14 cellular contexts compared by ENCODE assay signal in the genomic region with DNA sequence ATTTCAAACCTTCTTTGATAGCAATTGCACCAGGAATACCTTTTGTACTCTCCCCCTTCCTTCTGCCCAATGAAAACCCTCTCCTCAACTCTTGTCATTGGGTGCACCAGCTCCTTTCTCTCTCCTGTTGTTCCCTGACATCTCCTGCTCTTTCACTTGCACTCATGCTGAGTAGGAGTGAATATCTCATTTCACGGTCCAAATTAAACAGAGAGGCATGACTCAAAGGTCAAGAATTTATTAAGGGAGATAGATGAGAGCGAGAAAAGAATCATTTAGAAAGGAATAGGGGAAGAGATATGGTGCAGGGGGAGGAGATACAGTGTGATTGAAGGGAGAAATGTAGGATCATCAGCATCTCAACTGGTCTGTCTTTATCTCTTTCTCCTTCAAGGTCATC. TPM values are rescaled to one million over a fixed set of nuclear protein-coding genes. Genes with fewer than 3 reads are reported as not detected.
A peak's percentile ranks its signal among the peaks of the same experiment; 100 is the strongest.
DNase-seq lines count a peak whose midpoint lies in the region; ATAC-seq, FAIRE-seq and TF ChIP-seq lines count a peak whose summit lies in the region.
"Had no signal": no experiment of that assay in that cellular context is flagged by ENCODE, and none has a peak within 500 bp of the region (broad histone marks: within the 10 kb centered on the region; RNA-seq: fewer than 3 reads in every experiment).

No MANE protein-coding gene starts in this region.

- no peak for ATAC-seq in activated CD8-positive, alpha-beta T cell treated with anti-CD3 and anti-CD28 coated beads for 36 hours
- ATAC-seq in foreskin keratinocyte = peak; percentile 54
- no peak for ATAC-seq in stimulated activated naive B cell treated with anti-CD40 and anti-IgM and Interleukin-4, amounts not matched to agents 10 μg/mL and 1 μg/mL and 100 μg/mL, for 72 hours (replicated peaks)

- peaks cover 83% of the 10 kb centered on the region for H3K36me3 Mint-ChIP-seq in MCF 10A (ENCODE audit: insufficient read depth, unreplicated experiment)
- peaks cover 67% of the 10 kb centered on the region for H3K36me3 Mint-ChIP-seq in activated CD8-positive, alpha-beta T cell treated with anti-CD3 and anti-CD28 coated beads for 36 hours (ENCODE audit: low read depth)
- H3K36me3 Mint-ChIP-seq in stimulated activated naive B cell treated with anti-CD40 and anti-IgM and Interleukin-4, amounts not matched to agents 10 μg/mL and 1 μg/mL and 100 μg/mL, for 72 hours = peaks cover 77 to 87% of the 10 kb centered on the region in 2 donors
- peaks cover 83% of the 10 kb centered on the region for H3K36me3 Mint-ChIP-seq in nephron progenitor cell (ENCODE audit: low read depth)

- peak; percentile 25 for DNase-seq in MCF 10A (ENCODE audit: unreplicated experiment)
- DNase-seq in breast epithelium (ENCODE audit: low spot score in 2 of 2) = no peak
- DNase-seq in activated CD8-positive, alpha-beta T cell treated with anti-CD3 and anti-CD28 coated beads for 36 hours = no peak
- DNase-seq in foreskin keratinocyte = peak; percentile 27
- DNase-seq in stimulated activated naive B cell treated with anti-CD40 and anti-IgM and Interleukin-4, amounts not matched to agents 10 μg/mL and 1 μg/mL and 100 μg/mL, for 72 hours = no peak
- no peak for DNase-seq in nephron progenitor cell
- no peak for DNase-seq in OCI-M2 (lab: John Stamatoyannopoulos, UW; ENCODE audit: unreplicated experiment)
- no peak for DNase-seq in HTR-8/SVneo (ENCODE audit: insufficient read length, low spot score)
- DNase-seq: activated CD4-positive, alpha-beta T cell treated with anti-CD3 and anti-CD28 coated beads, Interleukin-2, amount 50 U/mL, for 4 hours; aorta; MV-4-11; NCI-H524 treated with DMSO at 0.1 percent for 48 hours; SHP77; small intestine had no signal

- H3K4me3 Mint-ChIP-seq in MCF 10A (ENCODE audit: unreplicated experiment) (no peak overlapping the region), nephron progenitor cell (no peak overlapping the region)
- no peak overlapping the region for H3K4me3 Mint-ChIP-seq in activated CD8-positive, alpha-beta T cell treated with anti-CD3 and anti-CD28 coated beads for 36 hours
- no peak overlapping the region for H3K4me3 Mint-ChIP-seq in stimulated activated naive B cell treated with anti-CD40 and anti-IgM and Interleukin-4, amounts not matched to agents 10 μg/mL and 1 μg/mL and 100 μg/mL, for 72 hours

- no TSS peak for BruUV-seq in MCF 10A (replicated peaks; lab: Mats Ljungman, UMichigan)

- CTCF ChIA-PET in MCF 10A (lab: Yijun Ruan, JAX) = interaction anchor here (0.8 to 12.9 kb wide), 2 partner anchors 16 to 26 kb away, joined by 3 to 119 read pairs; no protein-coding TSS in a partner anchor
- CTCF ChIA-PET in activated CD8-positive, alpha-beta T cell treated with anti-CD3 and anti-CD28 coated beads for 36 hours (lab: Charles Lee) = no interaction called here

- no peak overlapping the region for H3K4me3 ChIP-seq in breast epithelium

- H3K27me3 ChIP-seq in breast epithelium (no peaks in the 10 kb centered on the region), foreskin keratinocyte (no peaks in the 10 kb centered on the region)

- no peaks in the 10 kb centered on the region for H3K9me3 Mint-ChIP-seq in MCF 10A (ENCODE audit: unreplicated experiment)
- H3K9me3 Mint-ChIP-seq in activated CD8-positive, alpha-beta T cell treated with anti-CD3 and anti-CD28 coated beads for 36 hours = no peaks in the 10 kb centered on the region
- H3K9me3 Mint-ChIP-seq in stimulated activated naive B cell treated with anti-CD40 and anti-IgM and Interleukin-4, amounts not matched to agents 10 μg/mL and 1 μg/mL and 100 μg/mL, for 72 hours = peaks cover 0 to 2% of the 10 kb centered on the region in 2 donors
- H3K9me3 Mint-ChIP-seq in nephron progenitor cell = peaks cover 4% of the 10 kb centered on the region

- no peaks in the 10 kb centered on the region for H3K36me3 ChIP-seq in breast epithelium

- no peak for TF ChIP-seq POLR2A in breast epithelium (IDR thresholded peaks at IDR 0.05)

- TF ChIP-seq CTCF in MCF 10A (IDR thresholded peaks at IDR 0.05; ENCODE audit: unreplicated experiment) (no peak), breast epithelium (IDR thresholded peaks at IDR 0.05) (no peak), foreskin keratinocyte (conservative IDR thresholded peaks at IDR 0.05) (no peak), nephron progenitor cell (IDR thresholded peaks at IDR 0.05) (no peak)
- no peak for TF ChIP-seq CTCF in activated CD8-positive, alpha-beta T cell treated with anti-CD3 and anti-CD28 coated beads for 36 hours (IDR thresholded peaks at IDR 0.05)

- peaks cover 18% of the 10 kb centered on the region for H3K4me1 Mint-ChIP-seq in MCF 10A (ENCODE audit: insufficient read depth, unreplicated experiment)
- peaks cover 25% of the 10 kb centered on the region for H3K4me1 Mint-ChIP-seq in activated CD8-positive, alpha-beta T cell treated with anti-CD3 and anti-CD28 coated beads for 36 hours (ENCODE audit: low read depth)
- peaks cover 32 to 75% of the 10 kb centered on the region in 2 donors for H3K4me1 Mint-ChIP-seq in stimulated activated naive B cell treated with anti-CD40 and anti-IgM and Interleukin-4, amounts not matched to agents 10 μg/mL and 1 μg/mL and 100 μg/mL, for 72 hours
- H3K4me1 Mint-ChIP-seq in nephron progenitor cell = peaks cover 15% of the 10 kb centered on the region

- intact Hi-C loops in MCF 10A (cut with micrococcal nuclease) = no loop called here
- intact Hi-C loops in breast epithelium (cut with DNase I; ENCODE audit: low total_unique reads) = no loop called here
- intact Hi-C loops in activated CD8-positive, alpha-beta T cell treated with anti-CD3 and anti-CD28 coated beads for 36 hours (cut with micrococcal nuclease) = no loop called here

- H3K27ac Mint-ChIP-seq in MCF 10A (ENCODE audit: low read depth, unreplicated experiment) (peak overlapping the region; percentile 2), nephron progenitor cell (no peak overlapping the region)
- H3K27ac Mint-ChIP-seq in activated CD8-positive, alpha-beta T cell treated with anti-CD3 and anti-CD28 coated beads for 36 hours = peak overlapping the region; percentile 70
- peak overlapping the region; percentile 59 for H3K27ac Mint-ChIP-seq in stimulated activated naive B cell treated with anti-CD40 and anti-IgM and Interleukin-4, amounts not matched to agents 10 μg/mL and 1 μg/mL and 100 μg/mL, for 72 hours

- H3K4me1 ChIP-seq in breast epithelium (no peaks in the 10 kb centered on the region), foreskin keratinocyte (peaks cover 24% of the 10 kb centered on the region)

- POLR2A ChIA-PET in MCF 10A (lab: Yijun Ruan, JAX) = interaction anchor here (0.6 to 1.8 kb wide), 9 partner anchors 9 to 1453 kb away, joined by 3 to 5 read pairs (median 3); a partner anchor contains a TSS
- POLR2A ChIA-PET in activated CD8-positive, alpha-beta T cell treated with anti-CD3 and anti-CD28 coated beads for 36 hours (lab: Charles Lee) = interaction anchor here (1.2 kb wide), 1 partner anchor 37 kb away, joined by 5 read pairs; no protein-coding TSS in a partner anchor

- FAIRE-seq in HTR-8/SVneo (lab: Jason Lieb, UNC) = no peak
- FAIRE-seq: small intestine had no signal

- no peaks in the 10 kb centered on the region for H3K9me3 ChIP-seq in breast epithelium

- H3K27ac ChIP-seq in breast epithelium (no peak overlapping the region), foreskin keratinocyte (no peak overlapping the region)

- H3K27me3 Mint-ChIP-seq in MCF 10A (ENCODE audit: insufficient read depth, unreplicated experiment) (no peaks in the 10 kb centered on the region), nephron progenitor cell (ENCODE audit: low read depth, poor library complexity) (no peaks in the 10 kb centered on the region)
- H3K27me3 Mint-ChIP-seq in activated CD8-positive, alpha-beta T cell treated with anti-CD3 and anti-CD28 coated beads for 36 hours = no peaks in the 10 kb centered on the region
- H3K27me3 Mint-ChIP-seq in stimulated activated naive B cell treated with anti-CD40 and anti-IgM and Interleukin-4, amounts not matched to agents 10 μg/mL and 1 μg/mL and 100 μg/mL, for 72 hours = no peaks in the 10 kb centered on the region

RNA-seq across cellular contexts. Expression of a gene that starts 22.1 kb away (rescaled TPM):
- not detected in 2 replicates for total RNA-seq in MCF 10A (2022)
- 1 to 10 TPM in 1 of 3 donors, under 1 TPM in 2; 0.32 to 1.6 (median 0.73) TPM for total RNA-seq in breast epithelium
- 1 to 10 TPM; 6.7 to 8.6 TPM for total RNA-seq in activated CD8-positive, alpha-beta T cell treated with anti-CD3 and anti-CD28 coated beads for 36 hours
- total RNA-seq in foreskin keratinocyte = not detected in 2 replicates
- polyA plus RNA-seq in foreskin keratinocyte = not detected in 2 replicates

RNA-seq across cellular contexts. Expression of a gene that starts 44.7 kb away (rescaled TPM):
- 139 and 163 TPM in 2 replicates for total RNA-seq in MCF 10A (2022)
- total RNA-seq in breast epithelium = 100 to 1,000 TPM in 2 of 3 donors, 10 to 100 TPM in 1; 96.2 to 132 (median 109) TPM
- 100 to 1,000 TPM; 190 to 199 TPM for total RNA-seq in activated CD8-positive, alpha-beta T cell treated with anti-CD3 and anti-CD28 coated beads for 36 hours
- total RNA-seq in foreskin keratinocyte = 97.6 and 100.0 TPM in 2 replicates
- polyA plus RNA-seq in foreskin keratinocyte = 112 and 114 TPM in 2 replicates

Comparison
In these comparisons a context has a peak if more than half of its experiments do, and no peak if none do; other contexts are left out.
1. DNase-seq: peak in MCF 10A (single experiment) and foreskin keratinocyte (2 of 2); none in breast epithelium (0 of 2), activated CD8-positive, alpha-beta T cell treated with anti-CD3 and anti-CD28 coated beads for 36 hours (single experiment), stimulated activated naive B cell treated with anti-CD40 and anti-IgM and Interleukin-4, amounts not matched to agents 10 μg/mL and 1 μg/mL and 100 μg/mL, for 72 hours (single experiment), nephron progenitor cell (single experiment), OCI-M2 (single experiment) and HTR-8/SVneo (single experiment).